In genomic region chr4:110512901-110513300, GRCh38 we compare ENCODE assay signal across 22 cellular contexts. TPM values are rescaled to one million over a fixed set of nuclear protein-coding genes. Genes with fewer than 3 reads are reported as not detected.
"Had no signal": no experiment of that assay in that cellular context is flagged by ENCODE, and none has a peak within 500 bp of the region (broad histone marks: within the 10 kb centered on the region; RNA-seq: fewer than 3 reads in every experiment).

No MANE protein-coding gene starts in this region.

- H2AFZ ChIP-seq: PC-9 had no signal

- H3K4me2 ChIP-seq: PC-9 had no signal

- H3K4me3 ChIP-seq: PC-9, Peyer's patch, SJCRH30 had no signal

- ATAC-seq: Right ventricle myocardium inferior had no signal

- H3K27me3 ChIP-seq: Peyer's patch, SJCRH30 had no signal

- DNase-seq: KBM-7; MV-4-11; NCI-H1092; NCI-H1105 treated with DMSO at 0.1 percent for 48 hours; NCI-H1417 treated with DMSO at 0.1 percent for 48 hours; NCI-H146; NCI-H1694 treated with DMSO at 0.1 percent for 48 hours; NCI-H1930; NCI-H2081; NCI-H2227 treated with DMSO at 0.1 percent for 48 hours; NCI-H524; NCI-H526 treated with DMSO at 0.1 percent for 48 hours; NCI-H748 treated with DMSO at 0.1 percent for 48 hours; NK-92 treated with Interleukin-12 subunit alpha and Interleukin-12 subunit beta, amount 100 ng/mL, for 24 hours; PC-9; Peyer's patch; SHP77 treated with DMSO at 0.1 percent for 48 hours had no signal

- H3K36me3 ChIP-seq: Peyer's patch, SJCRH30 had no signal

- H3K9me3 ChIP-seq: Peyer's patch, SJCRH30 had no signal

- H3K27ac ChIP-seq: PC-9, Peyer's patch, SJCRH30 had no signal

RNA-seq across cellular contexts. Expression of gene ENPEP, which starts 36.9 kb away (rescaled TPM):
- total RNA-seq: HT1080, MCF 10A, PC-9 had no signal
- polyA plus RNA-seq: IgD-negative memory B cell had no signal
